In the genomic region with DNA sequence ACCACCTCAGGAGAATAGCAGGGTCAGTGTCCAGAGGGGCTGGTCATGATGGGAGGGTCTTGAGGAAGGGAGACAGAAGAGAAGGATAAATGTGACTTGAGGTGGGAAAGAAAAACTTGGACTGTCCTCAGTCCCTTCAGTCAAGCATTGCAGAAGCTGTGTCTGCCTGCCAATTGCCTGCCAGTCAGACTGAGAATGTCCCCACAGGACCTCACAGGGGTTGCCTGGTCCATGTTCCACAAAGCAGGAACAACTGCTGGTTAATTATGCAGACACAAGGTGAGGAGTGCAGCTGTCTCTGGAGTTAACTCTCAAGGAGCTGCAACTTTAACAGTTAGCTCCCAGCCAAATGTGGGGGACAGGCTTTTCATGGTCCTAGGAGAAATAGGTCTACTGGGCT, we compare ENCODE assay signal across 23 cellular contexts.
"Had no signal": no experiment of that assay in that cellular context is flagged by ENCODE, and none has a peak within 500 bp of the region (broad histone marks: within the 10 kb centered on the region; RNA-seq: fewer than 3 reads in every experiment).

No MANE protein-coding gene starts in this region.

- H3K4me1 ChIP-seq: uterus had no signal

- H2AFZ ChIP-seq: hepatocyte had no signal

- H3K27ac Mint-ChIP-seq: activated B cell treated with CpG ODN at 0.5 μM for 24 hours; activated CD4-positive, alpha-beta T cell treated with anti-CD3 and anti-CD28 coated beads for 36 hours; activated naive CD8-positive, alpha-beta T cell; activated T-cell treated with anti-CD3 and anti-CD28 coated beads, Interleukin-2, amount 50 U/mL, for 72 hours; nephron; progenitor cell of endocrine pancreas had no signal

- H3K27ac ChIP-seq: dorsolateral prefrontal cortex, hepatocyte, neutrophil, suprapubic skin, transverse colon, uterus had no signal

- H3K9me3 ChIP-seq: mucosa of descending colon, neutrophil, suprapubic skin, transverse colon, uterus had no signal

- ATAC-seq: activated CD4-positive, alpha-beta T cell treated with anti-CD3 and anti-CD28 coated beads for 36 hours; activated T-cell treated with anti-CD3 and anti-CD28 coated beads, Interleukin-2, amount 50 U/mL, for 72 hours; mucosa of descending colon; T-cell had no signal

- H3K79me2 ChIP-seq: hepatocyte had no signal

- H3K36me3 Mint-ChIP-seq: activated naive CD8-positive, alpha-beta T cell; T-cell had no signal

- DNase-seq: activated B cell treated with CpG ODN at 0.5 μM for 24 hours; activated CD4-positive, alpha-beta T cell treated with anti-CD3 and anti-CD28 coated beads for 36 hours; activated naive CD4-positive, alpha-beta T cell treated with Interleukin-2 at 50 U/mL for 16 hours; activated T-cell treated with anti-CD3 and anti-CD28 coated beads for 4 hours; activated T-cell treated with anti-CD3 and anti-CD28 coated beads, Interleukin-2, amount 50 U/mL, for 72 hours; anterior cingulate cortex; dorsolateral prefrontal cortex; effector memory CD4-positive, alpha-beta T cell; mucosa of descending colon; retina; stimulated activated CD4-positive, alpha-beta T cell treated with anti-CD3 and anti-CD28 coated beads, Interleukin-15, amount 100 ng/mL, for 24 hours; stimulated activated CD4-positive, alpha-beta T cell treated with anti-CD3 and anti-CD28 coated beads, Interleukin-2, amount 100 ng/mL, for 24 hours; stimulated activated naive CD4-positive, alpha-beta T cell; T-cell; transverse colon; uterus had no signal

- H3K36me3 ChIP-seq: neutrophil, suprapubic skin, transverse colon, uterus had no signal

- H3K27me3 ChIP-seq: hepatocyte, neutrophil, suprapubic skin, transverse colon, uterus had no signal

- H3K4me3 Mint-ChIP-seq: activated B cell treated with CpG ODN at 0.5 μM for 24 hours; activated CD4-positive, alpha-beta T cell treated with anti-CD3 and anti-CD28 coated beads for 36 hours; activated naive CD8-positive, alpha-beta T cell; activated T-cell treated with anti-CD3 and anti-CD28 coated beads, Interleukin-2, amount 50 U/mL, for 72 hours; nephron; T-cell had no signal

- H3K4me3 ChIP-seq: dorsolateral prefrontal cortex, hepatocyte, lung, mucosa of descending colon, suprapubic skin, transverse colon, uterus had no signal

- H3K27me3 Mint-ChIP-seq: activated B cell treated with CpG ODN at 0.5 μM for 24 hours; activated CD4-positive, alpha-beta T cell treated with anti-CD3 and anti-CD28 coated beads for 36 hours; activated naive CD8-positive, alpha-beta T cell had no signal

- H3K9me3 Mint-ChIP-seq: activated B cell treated with CpG ODN at 0.5 μM for 24 hours; activated T-cell treated with anti-CD3 and anti-CD28 coated beads, Interleukin-2, amount 50 U/mL, for 72 hours; T-cell had no signal

- H3K4me2 ChIP-seq: hepatocyte had no signal
